Comparison of ENCODE assay signal across 9 cellular contexts in the genomic region with DNA sequence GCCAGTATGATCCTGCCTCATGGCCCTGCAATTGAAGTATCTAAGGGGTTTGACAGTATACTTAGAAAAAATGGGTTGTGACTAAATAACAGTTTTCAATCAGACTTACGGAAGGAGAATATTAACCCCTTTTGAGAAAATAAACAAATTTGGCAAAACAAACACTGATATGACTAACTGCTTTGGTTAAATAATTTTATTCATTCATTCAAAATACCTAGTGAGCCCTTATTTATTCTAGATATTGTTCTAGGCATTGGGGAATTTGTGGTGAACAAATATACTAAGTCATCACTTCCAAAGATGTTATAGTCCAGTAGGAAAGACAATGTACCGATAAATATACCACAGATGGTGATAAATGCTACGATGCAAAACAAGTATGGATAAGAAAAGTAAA.
"Had no signal": no experiment of that assay in that cellular context is flagged by ENCODE, and none has a peak within 500 bp of the region (broad histone marks: within the 10 kb centered on the region; RNA-seq: fewer than 3 reads in every experiment).

No MANE protein-coding gene starts in this region.

- H2AFZ ChIP-seq: GM23248 had no signal

- H3K9me3 ChIP-seq: HAP-1 had no signal

- H3K4me3 Mint-ChIP-seq: HFFc6 had no signal

- H3K27ac Mint-ChIP-seq: HFFc6 had no signal

- H3K4me1 ChIP-seq: HAP-1 had no signal

- H3K4me3 ChIP-seq: GM23248, HAP-1, K562 had no signal

- H3K9me3 Mint-ChIP-seq: HFFc6 had no signal

- FAIRE-seq: HepG2, K562 had no signal

- ATAC-seq: HCT116, HepG2, K562 had no signal

- H3K27ac ChIP-seq: GM23248, HL-60 had no signal

- H3K36me3 ChIP-seq: HAP-1 had no signal

- H3K9ac ChIP-seq: GM23248 had no signal

- DNase-seq: GM23248, GOT3, H7, HFFc6 had no signal
